ENCODE assay signal across 1 cellular context in genomic region chr19:530133-531008, GRCh38.
TF ChIP-seq lines count a peak whose summit lies in the region.

No MANE protein-coding gene starts in this region.

TF ChIP-seq in HepG2, 621 proteins besides CTCF, POLR2A, EP300 and RAD21 (continued from another document and continues in another):
- no peak for TF ChIP-seq BCLAF1 (IDR thresholded peaks at IDR 0.05)
- TF ChIP-seq SP140L (CRISPR knock-in tag; IDR thresholded peaks at IDR 0.05; ENCODE audit: borderline replicate concordance), result no peak
- TF ChIP-seq ZNF280D (CRISPR knock-in tag; IDR thresholded peaks at IDR 0.05), result peak; percentile 29; the same call in 1 of the 2 replicates
- TF ChIP-seq YEATS4 (CRISPR knock-in tag; IDR thresholded peaks at IDR 0.05; ENCODE audit: borderline replicate concordance), result no peak; the same call in 1 of the 2 replicates
- TF ChIP-seq SRSF9 (IDR thresholded peaks at IDR 0.05; ENCODE audit: borderline replicate concordance, insufficient read depth, low read depth, low read length, poor library complexity, severe bottlenecking), result no peak
- TF ChIP-seq ZNF776 (CRISPR knock-in tag; IDR thresholded peaks at IDR 0.05), result no peak
- no peak; the same call in 1 of the 2 replicates for TF ChIP-seq TFE3 (CRISPR knock-in tag; IDR thresholded peaks at IDR 0.05)
- TF ChIP-seq LBX2 (CRISPR knock-in tag; IDR thresholded peaks at IDR 0.05; ENCODE audit: borderline replicate concordance), result no peak
- TF ChIP-seq TSC22D2 (CRISPR knock-in tag; IDR thresholded peaks at IDR 0.05; ENCODE audit: borderline replicate concordance), result no peak
- no peak for TF ChIP-seq ZNF446 (CRISPR knock-in tag; IDR thresholded peaks at IDR 0.05)
- TF ChIP-seq ZNF275 (CRISPR knock-in tag; IDR thresholded peaks at IDR 0.05; ENCODE audit: borderline replicate concordance), result no peak
- TF ChIP-seq GTF2F1 (IDR thresholded peaks at IDR 0.05; ENCODE audit: low read length), result no peak
- no peak for TF ChIP-seq TFDP1 (CRISPR knock-in tag; IDR thresholded peaks at IDR 0.05; ENCODE audit: borderline replicate concordance)
- peak; percentile 35; the same call in 1 of the 2 replicates for TF ChIP-seq RCOR2 (CRISPR knock-in tag; IDR thresholded peaks at IDR 0.05)
- TF ChIP-seq MXD1 (CRISPR knock-in tag; IDR thresholded peaks at IDR 0.05), result no peak
- TF ChIP-seq GPN1 (CRISPR knock-in tag; IDR thresholded peaks at IDR 0.05; ENCODE audit: borderline replicate concordance), result no peak
- no peak for TF ChIP-seq KDM5B (CRISPR knock-in tag; IDR thresholded peaks at IDR 0.05; ENCODE audit: borderline replicate concordance)
- no peak for TF ChIP-seq ZNF724P (CRISPR knock-in tag; IDR thresholded peaks at IDR 0.05; ENCODE audit: borderline replicate concordance)
- TF ChIP-seq RBAK (CRISPR knock-in tag; IDR thresholded peaks at IDR 0.05), result no peak
- no peak for TF ChIP-seq GMEB1 (CRISPR knock-in tag; IDR thresholded peaks at IDR 0.05; ENCODE audit: borderline replicate concordance)
- no peak for TF ChIP-seq MBNL3 (CRISPR knock-in tag; conservative IDR thresholded peaks at IDR 0.05)
- 0 out of 2 replicates have a peak, but pooled peaks have one; percentile 53 for TF ChIP-seq GATAD2A (CRISPR knock-in tag; IDR thresholded peaks at IDR 0.05)
- TF ChIP-seq ZNF670 (CRISPR knock-in tag; IDR thresholded peaks at IDR 0.05; ENCODE audit: borderline replicate concordance), result no peak
- TF ChIP-seq HNRNPUL1 (IDR thresholded peaks at IDR 0.05; ENCODE audit: low read depth, low read length), result no peak
- no peak for TF ChIP-seq SOX6 (IDR thresholded peaks at IDR 0.05)
- 0 out of 2 replicates have a peak, but pooled peaks have one; percentile 26 for TF ChIP-seq SOX6 (CRISPR knock-in tag; IDR thresholded peaks at IDR 0.05)
- TF ChIP-seq TEF (CRISPR knock-in tag; IDR thresholded peaks at IDR 0.05), result no peak
- no peak for TF ChIP-seq TERF1 (CRISPR knock-in tag; IDR thresholded peaks at IDR 0.05)
- TF ChIP-seq STAG1 (CRISPR knock-in tag; IDR thresholded peaks at IDR 0.05), result no peak
- TF ChIP-seq IKZF5 (CRISPR knock-in tag; IDR thresholded peaks at IDR 0.05), result no peak
- no peak for TF ChIP-seq ZSCAN20 (CRISPR knock-in tag; IDR thresholded peaks at IDR 0.05; ENCODE audit: borderline replicate concordance)
- 0 out of 2 replicates have a peak, but pooled peaks have one; percentile 41 for TF ChIP-seq ZNF83 (CRISPR knock-in tag; IDR thresholded peaks at IDR 0.05; ENCODE audit: borderline replicate concordance)
- no peak for TF ChIP-seq ZBTB25 (CRISPR knock-in tag; IDR thresholded peaks at IDR 0.05)
- TF ChIP-seq DR1 (CRISPR knock-in tag; IDR thresholded peaks at IDR 0.05), result no peak
- no peak; the same call in 1 of the 2 replicates for TF ChIP-seq MYPOP (CRISPR knock-in tag; IDR thresholded peaks at IDR 0.05)
- no peak for TF ChIP-seq ZNF530 (CRISPR knock-in tag; IDR thresholded peaks at IDR 0.05; ENCODE audit: low read depth)
- TF ChIP-seq BATF2 (CRISPR knock-in tag; IDR thresholded peaks at IDR 0.05), result no peak
- TF ChIP-seq DRAP1 (CRISPR knock-in tag; IDR thresholded peaks at IDR 0.05), result no peak
